14 cellular contexts compared by ENCODE assay signal in genomic region chr19:52691737-52692136, GRCh38. TPM values are rescaled to one million over a fixed set of nuclear protein-coding genes. Genes with fewer than 3 reads are reported as not detected.
DNase-seq lines count a peak whose midpoint lies in the region; ATAC-seq, FAIRE-seq and TF ChIP-seq lines count a peak whose summit lies in the region.
"Had no signal": no experiment of that assay in that cellular context is flagged by ENCODE, and none has a peak within 500 bp of the region (broad histone marks: within the 10 kb centered on the region; RNA-seq: fewer than 3 reads in every experiment).

No MANE protein-coding gene starts in this region.

- no peak overlapping the region for H3K23ac ChIP-seq in H9 (ENCODE audit: insufficient read length, low read depth, low read length)

- H3K4me3 ChIP-seq in endothelial cell of umbilical vein (replicated peaks in 1 of 3; ENCODE audit: insufficient read depth in 1 of 3, low read depth in 1 of 3, low read length in 3 of 3) (no peak overlapping the region), thoracic aorta (peak overlapping the region; percentile 71)

- no peak overlapping the region for H3K4me2 ChIP-seq in endothelial cell of umbilical vein (ENCODE audit: insufficient read depth, low read length)
- no peak overlapping the region for H3K4me2 ChIP-seq in H9 (ENCODE audit: insufficient read depth, insufficient read length, low read length)

- peak; percentile 47 for FAIRE-seq in endothelial cell of umbilical vein (lab: Jason Lieb, UNC)

- H3K79me2 ChIP-seq in endothelial cell of umbilical vein (ENCODE audit: control insufficient read depth, insufficient read depth, low read length) (peaks cover 29% of the 10 kb centered on the region), H9 (ENCODE audit: insufficient read depth, low read length) (no peaks in the 10 kb centered on the region)

- no peaks in the 10 kb centered on the region for H3K9me3 ChIP-seq in endothelial cell of umbilical vein (replicated peaks; ENCODE audit: control insufficient read depth, insufficient read depth, low read length)
- no peaks in the 10 kb centered on the region for H3K9me3 ChIP-seq in thoracic aorta
- H3K9me3 ChIP-seq in H9 (ENCODE audit: control insufficient read depth, low read depth, low read length): no peaks in the 10 kb centered on the region
- H3K9me3 ChIP-seq: BE2C had no signal

- H3T11ph ChIP-seq in H9 (ENCODE audit: low read length): no peak overlapping the region

- peaks cover 15% of the 10 kb centered on the region for H3K9me3 Mint-ChIP-seq in activated naive CD4-positive, alpha-beta T cell treated with anti-CD3 and anti-CD28 coated beads, Interleukin-2, amount 10 ng/mL, durations not matched to agents 7 days and 5 days
- H3K9me3 Mint-ChIP-seq in H9: peaks cover 3 to 4% of the 10 kb centered on the region in 2 experiments; a peak in 3 of 5 replicates
- H3K9me3 Mint-ChIP-seq: effector memory CD8-positive, alpha-beta T cell had no signal

- ATAC-seq in thoracic aorta (ENCODE audit: insufficient number of reproducible peaks, low FRiP score, low read depth) (no peak), GM21447 (IDR thresholded peaks at IDR 0.05; ENCODE audit: unreplicated experiment) (no peak)
- ATAC-seq: effector memory CD8-positive, alpha-beta T cell had no signal

- POLR2A ChIA-PET in endothelial cell of umbilical vein (lab: Charles Lee): no interaction called here

- H3K79me1 ChIP-seq in H9 (ENCODE audit: insufficient read depth, low read depth, low read length, poor library complexity, severe bottlenecking): no peaks in the 10 kb centered on the region

- H3K4me1 Mint-ChIP-seq in activated naive CD4-positive, alpha-beta T cell treated with anti-CD3 and anti-CD28 coated beads, Interleukin-2, amount 10 ng/mL, durations not matched to agents 7 days and 5 days: peaks cover 36% of the 10 kb centered on the region
- peaks cover 21 to 24% of the 10 kb centered on the region in 2 experiments for H3K4me1 Mint-ChIP-seq in H9

- H3K36me3 ChIP-seq in endothelial cell of umbilical vein (ENCODE audit: control insufficient read depth in 2 of 2, extremely low read depth in 1 of 2, insufficient read depth in 2 of 2, low read length in 2 of 2) (no peaks in the 10 kb centered on the region), thoracic aorta (no peaks in the 10 kb centered on the region)
- H3K36me3 ChIP-seq: BE2C had no signal

- H4K5ac ChIP-seq in H9 (ENCODE audit: insufficient read length, low read depth, low read length): no peak overlapping the region

- no peaks in the 10 kb centered on the region for H4K20me1 ChIP-seq in endothelial cell of umbilical vein (replicated peaks; ENCODE audit: control insufficient read depth, extremely low read depth, insufficient read depth, low read length)
- no peaks in the 10 kb centered on the region for H4K20me1 ChIP-seq in H9 (ENCODE audit: control insufficient read depth, insufficient read depth, insufficient read length)

- H2AFZ ChIP-seq in endothelial cell of umbilical vein (ENCODE audit: low read depth, low read length) (no peak overlapping the region), H9 (ENCODE audit: low read length) (no peak overlapping the region)

- no peak overlapping the region for H2BK15ac ChIP-seq in H9 (ENCODE audit: low read depth, low read length)

- CTCF ChIA-PET in activated naive CD4-positive, alpha-beta T cell treated with anti-CD3 and anti-CD28 coated beads, Interleukin-2, amount 10 ng/mL, durations not matched to agents 7 days and 5 days (lab: Charles Lee): no interaction called here
- CTCF ChIA-PET in endothelial cell of umbilical vein (lab: Charles Lee): no interaction called here

- peak overlapping the region; percentile 42 for H3K27ac Mint-ChIP-seq in activated naive CD4-positive, alpha-beta T cell treated with anti-CD3 and anti-CD28 coated beads, Interleukin-2, amount 10 ng/mL, durations not matched to agents 7 days and 5 days
- no peak overlapping the region for H3K27ac Mint-ChIP-seq in H9

- no peak overlapping the region for H4K91ac ChIP-seq in H9 (ENCODE audit: insufficient read length, low read depth, low read length)

- H4K8ac ChIP-seq in H9 (replicated peaks; ENCODE audit: insufficient read length, low read depth, low read length): no peak overlapping the region

- no CpG with 5 or more reads among the region's 2 CpGs for WGBS in H9 (ENCODE audit: extremely low coverage, insufficient read length, low lambda C conversion rate)

- no peak overlapping the region for H3K18ac ChIP-seq in H9 (ENCODE audit: insufficient read length, low read depth, low read length)

- DNase-seq in activated naive CD4-positive, alpha-beta T cell treated with anti-CD3 and anti-CD28 coated beads, Interleukin-2, amount 10 ng/mL, durations not matched to agents 7 days and 5 days: no peak
- no peak for DNase-seq in activated naive CD4-positive, alpha-beta T cell treated with anti-CD3 and anti-CD28 coated beads, Interleukin-2, amount 50 U/mL, for 16 hours
- peak; percentile 83 for DNase-seq in NCI-H82 treated with DMSO at 0.1 percent for 48 hours (lab: John Stamatoyannopoulos, UW; ENCODE audit: unreplicated experiment)
- no peak for DNase-seq in endothelial cell of umbilical vein (ENCODE audit: low read depth, low spot score)
- no peak for DNase-seq in thoracic aorta (ENCODE audit: low spot score)
- no peak for DNase-seq in H9
- DNase-seq in stimulated activated CD4-positive, alpha-beta T cell treated with anti-CD3 and anti-CD28 coated beads, Interleukin-2, amount 100 ng/mL, for 24 hours: no peak
- DNase-seq: activated CD4-positive, alpha-beta T cell treated with anti-CD3 and anti-CD28 coated beads, Interleukin-2, amount 50 U/mL, for 4 hours; BE2C; effector memory CD8-positive, alpha-beta T cell; H7; mammary epithelial cell; NCI-H345 had no signal

- H2BK20ac ChIP-seq in H9 (ENCODE audit: low read depth, low read length, poor library complexity, severe bottlenecking): no peak overlapping the region

- no peak overlapping the region for H3K4ac ChIP-seq in H9 (ENCODE audit: low read depth, low read length)

- H3K56ac ChIP-seq in H9 (ENCODE audit: insufficient read length, low read depth, low read length): no peak overlapping the region

- H2AK5ac ChIP-seq in H9 (ENCODE audit: insufficient read length, low read length): no peak overlapping the region

- H2BK5ac ChIP-seq in H9 (ENCODE audit: insufficient read length, low read length): no peak overlapping the region

- no peaks in the 10 kb centered on the region for H3K9me1 ChIP-seq in endothelial cell of umbilical vein (replicated peaks; ENCODE audit: control insufficient read depth, extremely low read depth, insufficient read depth, low read length)

- H3K27ac ChIP-seq in endothelial cell of umbilical vein (ENCODE audit: insufficient read depth, low read depth, low read length) (no peak overlapping the region), thoracic aorta (peak overlapping the region; percentile 92 to 96), H9 (ENCODE audit: insufficient read length, low read depth, low read length) (no peak overlapping the region)

- peaks cover 29% of the 10 kb centered on the region for H3K36me3 Mint-ChIP-seq in activated naive CD4-positive, alpha-beta T cell treated with anti-CD3 and anti-CD28 coated beads, Interleukin-2, amount 10 ng/mL, durations not matched to agents 7 days and 5 days
- peaks cover 0 to 2% (median 0%) of the 10 kb centered on the region in 3 experiments; a peak in 3 of 7 replicates for H3K36me3 Mint-ChIP-seq in H9 (ENCODE audit: insufficient read depth in 1 of 3, low read depth in 3 of 3)

- no peak for TF ChIP-seq CTCF in endothelial cell of umbilical vein (IDR thresholded peaks at IDR 0.05; ENCODE audit: extremely low read depth in 1 of 2, insufficient read depth in 1 of 2, low read depth in 1 of 2, low read length in 2 of 2)
- TF ChIP-seq CTCF in thoracic aorta (IDR thresholded peaks at IDR 0.05): no peak
- no peak for TF ChIP-seq CTCF in H9 (conservative IDR thresholded peaks at IDR 0.05)

- dilution Hi-C loops in endothelial cell of umbilical vein (cut with MboI; ENCODE audit: extremely low pct_ligation_motif_present, low sequenced_read_pairs): no loop called here

- H2BK12ac ChIP-seq in H9 (ENCODE audit: insufficient read length, low read depth, low read length): no peak overlapping the region

- TF ChIP-seq POLR2A in endothelial cell of umbilical vein (IDR thresholded peaks at IDR 0.05; ENCODE audit: low read depth, low read length): no peak

- H3K4me1 ChIP-seq in endothelial cell of umbilical vein (ENCODE audit: control insufficient read depth, extremely low read depth, insufficient read depth, low read length) (peaks cover 9% of the 10 kb centered on the region), thoracic aorta (ENCODE audit: control insufficient read depth in 1 of 2, low read depth in 2 of 2) (peaks cover 0 to 26% of the 10 kb centered on the region in 2 donors), H9 (ENCODE audit: insufficient read depth, low read length) (no peaks in the 10 kb centered on the region)
- H3K4me1 ChIP-seq: BE2C had no signal

- H3K27me3 ChIP-seq in endothelial cell of umbilical vein (ENCODE audit: control insufficient read depth in 2 of 2, insufficient read depth in 2 of 2, low read length in 2 of 2): no peaks in the 10 kb centered on the region
- H3K27me3 ChIP-seq in thoracic aorta (replicated peaks; ENCODE audit: insufficient read depth): no peaks in the 10 kb centered on the region
- no peaks in the 10 kb centered on the region; the same call in 1 of the 2 replicates for H3K27me3 ChIP-seq in H9 (ENCODE audit: insufficient read depth, low read length)
- H3K27me3 ChIP-seq: BE2C had no signal

- no peaks in the 10 kb centered on the region for H3K27me3 Mint-ChIP-seq in activated naive CD4-positive, alpha-beta T cell treated with anti-CD3 and anti-CD28 coated beads, Interleukin-2, amount 10 ng/mL, durations not matched to agents 7 days and 5 days
- peaks cover 28% of the 10 kb centered on the region for H3K27me3 Mint-ChIP-seq in H9 (ENCODE audit: low read depth)
- H3K27me3 Mint-ChIP-seq: effector memory CD8-positive, alpha-beta T cell had no signal

- H3K23me2 ChIP-seq in H9 (ENCODE audit: insufficient read length, low read depth, low read length, poor library complexity, severe bottlenecking): peaks cover 13% of the 10 kb centered on the region

- H3K14ac ChIP-seq in H9 (ENCODE audit: insufficient read depth, low read length): no peak overlapping the region

- BruUV-seq in endothelial cell of umbilical vein (replicated peaks; lab: Mats Ljungman, UMichigan): no TSS peak

- intact Hi-C loops in endothelial cell of umbilical vein (cut with micrococcal nuclease): loop anchor here (2.0 to 5.0 kb wide), 2 partner anchors 89 to 301 kb away; no protein-coding TSS in a partner anchor

- H3K9ac ChIP-seq in endothelial cell of umbilical vein (replicated peaks; ENCODE audit: extremely low read depth, insufficient read depth, low read length) (no peak overlapping the region), H9 (ENCODE audit: extremely low read depth, insufficient read length, low read length) (no peak overlapping the region)

- H2BK120ac ChIP-seq in H9 (ENCODE audit: low read depth, low read length, poor library complexity, severe bottlenecking): no peak overlapping the region

- H3K4me3 Mint-ChIP-seq in activated naive CD4-positive, alpha-beta T cell treated with anti-CD3 and anti-CD28 coated beads, Interleukin-2, amount 10 ng/mL, durations not matched to agents 7 days and 5 days: peak overlapping the region; percentile 42
- peak overlapping the region in 1 of 2 experiments; percentile 96; a peak in 3 of 5 replicates for H3K4me3 Mint-ChIP-seq in H9

RNA-seq across cellular contexts. Expression of gene ZNF611, which starts 43.1 kb away (rescaled TPM):
- total RNA-seq in endothelial cell of umbilical vein (20.0 and 24.2 TPM in 2 replicates), thoracic aorta (10 to 100 TPM; 26.3 to 30.0 TPM), H9 (2021) (25.1 and 25.6 TPM in 2 replicates)
- polyA plus RNA-seq in endothelial cell of umbilical vein: 2.5 and 3.1 TPM in 2 replicates
- 4.8 and 6.6 TPM in 2 replicates for polyA plus RNA-seq in endothelial cell of umbilical vein (2011; cell fraction: cytosol; rRNA removed)
- 9.1 and 10.3 TPM in 2 replicates for polyA plus RNA-seq in endothelial cell of umbilical vein (2011; cell fraction: nucleus; rRNA removed)
- polyA plus RNA-seq in endothelial cell of umbilical vein (2012): 4.3 and 8.0 TPM in 2 replicates
- polyA minus RNA-seq in endothelial cell of umbilical vein: 13.3 and 22.2 TPM in 2 replicates
- polyA minus RNA-seq in endothelial cell of umbilical vein (2011; cell fraction: cytosol; rRNA and poly(A)+ RNA removed): 2.9 TPM
- 8.4 and 17.4 TPM in 2 replicates for polyA minus RNA-seq in endothelial cell of umbilical vein (2011; cell fraction: nucleus; rRNA and poly(A)+ RNA removed)

RNA-seq across cellular contexts. Expression of gene ZNF83, which starts 53.6 kb away (rescaled TPM):
- total RNA-seq in endothelial cell of umbilical vein (39.3 and 41.4 TPM in 2 replicates), thoracic aorta (100 to 1,000 TPM in 1 of 2 donors, 10 to 100 TPM in 1; 70.0 to 143 TPM), H9 (2021) (28.7 and 31.6 TPM in 2 replicates)
- polyA plus RNA-seq in endothelial cell of umbilical vein: 29.6 and 32.3 TPM in 2 replicates
- 9.2 and 15.6 TPM in 2 replicates for polyA plus RNA-seq in endothelial cell of umbilical vein (2011; cell fraction: cytosol; rRNA removed)
- 182 and 211 TPM in 2 replicates for polyA plus RNA-seq in endothelial cell of umbilical vein (2011; cell fraction: nucleus; rRNA removed)
- polyA plus RNA-seq in endothelial cell of umbilical vein (2012): 25.5 and 30.1 TPM in 2 replicates
- 47.6 and 49.9 TPM in 2 replicates for polyA minus RNA-seq in endothelial cell of umbilical vein
- 12.1 TPM for polyA minus RNA-seq in endothelial cell of umbilical vein (2011; cell fraction: cytosol; rRNA and poly(A)+ RNA removed)
- polyA minus RNA-seq in endothelial cell of umbilical vein (2011; cell fraction: nucleus; rRNA and poly(A)+ RNA removed): 43.5 and 71.7 TPM in 2 replicates

Comparison
In these comparisons a context has a peak if more than half of its experiments do, and no peak if none do; other contexts are left out.
1. H3K27ac ChIP-seq: peak in thoracic aorta (2 of 2); none in endothelial cell of umbilical vein (single experiment) and H9 (single experiment).